ENCODE assay signal across 10 cellular contexts in genomic region chr10:133422821-133423771, GRCh38. TPM values are rescaled to one million over a fixed set of nuclear protein-coding genes. Genes with fewer than 3 reads are reported as not detected.
DNase-seq lines count a peak whose midpoint lies in the region; ATAC-seq and TF ChIP-seq lines count a peak whose summit lies in the region.
"Had no signal": no experiment of that assay in that cellular context is flagged by ENCODE, and none has a peak within 500 bp of the region (broad histone marks: within the 10 kb centered on the region; RNA-seq: fewer than 3 reads in every experiment).

No MANE protein-coding gene starts in this region.

- no peak for TF ChIP-seq POLR2A in IMR-90 (IDR thresholded peaks at IDR 0.05; ENCODE audit: low read depth, low read length)

- POLR2A ChIA-PET in CD4-positive, alpha-beta memory T cell (lab: Charles Lee; ENCODE audit: partially characterized antibody), result no interaction called here
- POLR2A ChIA-PET in IMR-90 (lab: Charles Lee; ENCODE audit: unreplicated experiment), result no interaction called here

- H4K8ac ChIP-seq in IMR-90 (ENCODE audit: low read depth in 2 of 2, low read length in 2 of 2), result no peak overlapping the region

- no peak overlapping the region for H2BK20ac ChIP-seq in IMR-90 (ENCODE audit: low read depth, low read length)

- BruUV-seq in IMR-90 (replicated peaks; lab: Mats Ljungman, UMichigan), result no TSS peak

- H3K4ac ChIP-seq in IMR-90 (ENCODE audit: low read depth, low read length), result no peak overlapping the region

- 0 out of 4 replicates have a peak, but pooled peaks cover 0 to 4% of the 10 kb centered on the region in 2 experiments for H3K79me1 ChIP-seq in IMR-90 (ENCODE audit: low read depth in 1 of 2, low read length in 2 of 2)

- in situ Hi-C loops in IMR-90 (cut with MboI; ENCODE audit: low sequenced_read_pairs), result no loop called here

- H3K4me2 ChIP-seq in IMR-90 (ENCODE audit: low read depth, low read length), result peak overlapping the region; percentile 19; the same call in 1 of the 2 replicates

- H2BK5ac ChIP-seq in IMR-90 (ENCODE audit: low read depth, low read length, poor library complexity, severe bottlenecking), result no peak overlapping the region

- H3K23ac ChIP-seq in IMR-90 (ENCODE audit: low read depth, low read length), result no peak overlapping the region

- CTCF ChIA-PET in CD4-positive, alpha-beta memory T cell (lab: Charles Lee; ENCODE audit: partially characterized antibody), result no interaction called here
- CTCF ChIA-PET in IMR-90 (lab: Yijun Ruan, JAX), result no interaction called here

- peaks cover 0 to 1% (median 0%) of the 10 kb centered on the region in 4 donors for H3K4me1 Mint-ChIP-seq in CD4-positive, alpha-beta memory T cell
- H3K4me1 Mint-ChIP-seq in endodermal cell (no peaks in the 10 kb centered on the region), nephron progenitor cell (no peaks in the 10 kb centered on the region)
- no peaks in the 10 kb centered on the region for H3K4me1 Mint-ChIP-seq in T-helper 2 cell treated with Interferon-gamma antibody and Interleukin-4, amounts not matched to agents 5 μg/mL and 100 μg/mL, for 36 hours (ENCODE audit: low read depth)

- H3K9me3 Mint-ChIP-seq in CD4-positive, alpha-beta memory T cell, result peaks cover 0 to 2% (median 0%) of the 10 kb centered on the region in 8 donors
- H3K9me3 Mint-ChIP-seq in endodermal cell (no peaks in the 10 kb centered on the region), nephron progenitor cell (peaks cover 1% of the 10 kb centered on the region)
- no peaks in the 10 kb centered on the region for H3K9me3 Mint-ChIP-seq in T-helper 2 cell treated with Interferon-gamma antibody and Interleukin-4, amounts not matched to agents 5 μg/mL and 100 μg/mL, for 36 hours

- H3K18ac ChIP-seq in IMR-90 (ENCODE audit: low read depth, low read length), result no peak overlapping the region

- dilution Hi-C loops in IMR-90 (cut with HindIII; ENCODE audit: low sequenced_read_pairs, unreplicated experiment), result no loop called here

- 19% methylated on average over 39 of the region's 88 CpGs; no CpG with 5 or more reads in 1 of the 2 experiments for WGBS in IMR-90 (ENCODE audit: extremely low coverage in 2 of 2, insufficient read length in 1 of 2), 2 experiments
- WGBS in endodermal cell (ENCODE audit: insufficient coverage in 1 of 2, insufficient read length in 1 of 2), 2 experiments, result 31 to 72% methylated on average over 24 to 88 of the region's 88 CpGs

- H3K27me3 ChIP-seq in CD4-positive, alpha-beta memory T cell (ENCODE audit: insufficient read depth, low read length), result no peaks in the 10 kb centered on the region
- peaks cover 3% of the 10 kb centered on the region; the same call in 1 of the 2 replicates for H3K27me3 ChIP-seq in IMR-90 (ENCODE audit: control insufficient read depth, insufficient read depth, low read length)
- peaks cover 7% of the 10 kb centered on the region for H3K27me3 ChIP-seq in endodermal cell (ENCODE audit: control insufficient read depth, insufficient read depth, low read length, poor library complexity, severe bottlenecking)

- no peak overlapping the region for H4K91ac ChIP-seq in IMR-90 (ENCODE audit: insufficient read depth, low read depth, low read length)

- intact Hi-C loops in CD4-positive, alpha-beta memory T cell (cut with micrococcal nuclease), result no loop called here
- intact Hi-C loops in IMR-90 (cut with micrococcal nuclease), result no loop called here

- H4K20me1 ChIP-seq in IMR-90 (ENCODE audit: insufficient read depth, low read length), result no peaks in the 10 kb centered on the region; the same call in none of the 2 replicates

- peaks cover 0 to 5% of the 10 kb centered on the region in 2 donors for H3K27me3 Mint-ChIP-seq in CD4-positive, alpha-beta memory T cell
- peaks cover 20% of the 10 kb centered on the region for H3K27me3 Mint-ChIP-seq in endodermal cell (ENCODE audit: insufficient read depth)
- H3K27me3 Mint-ChIP-seq in nephron progenitor cell (ENCODE audit: low read depth, poor library complexity), result peaks cover 33% of the 10 kb centered on the region
- H3K27me3 Mint-ChIP-seq in T-helper 2 cell treated with Interferon-gamma antibody and Interleukin-4, amounts not matched to agents 5 μg/mL and 100 μg/mL, for 36 hours (ENCODE audit: low read depth), result peaks cover 7% of the 10 kb centered on the region

- peak; percentile 36 for ATAC-seq in IMR-90 (ENCODE audit: low read depth)

- no peak overlapping the region for H3K4me3 ChIP-seq in CD4-positive, alpha-beta memory T cell (ENCODE audit: low read length in 2 of 2)
- H3K4me3 ChIP-seq in IMR-90 (ENCODE audit: insufficient read depth, low read depth, low read length) (0 out of 2 replicates have a peak overlapping the region, but pooled peaks have one; percentile 4), endodermal cell (ENCODE audit: low read length) (no peak overlapping the region)

- H3K4me1 ChIP-seq in CD4-positive, alpha-beta memory T cell (ENCODE audit: insufficient read depth, low read length), result no peaks in the 10 kb centered on the region
- no peaks in the 10 kb centered on the region; the same call in 1 of the 2 replicates for H3K4me1 ChIP-seq in IMR-90 (ENCODE audit: control insufficient read depth, insufficient read depth, low read length)
- no peaks in the 10 kb centered on the region for H3K4me1 ChIP-seq in endodermal cell (ENCODE audit: control insufficient read depth, insufficient read depth, low read length)

- H3K9me3 ChIP-seq in CD4-positive, alpha-beta memory T cell (ENCODE audit: control insufficient read depth in 1 of 2, low read length in 2 of 2), result no peaks in the 10 kb centered on the region
- H3K9me3 ChIP-seq in IMR-90 (ENCODE audit: control insufficient read depth, insufficient read depth, low read length) (no peaks in the 10 kb centered on the region), endodermal cell (ENCODE audit: control insufficient read depth, low read length) (no peaks in the 10 kb centered on the region)

- no peaks in the 10 kb centered on the region for H3K36me3 ChIP-seq in CD4-positive, alpha-beta memory T cell (ENCODE audit: insufficient read depth, low read length)
- H3K36me3 ChIP-seq in IMR-90 (ENCODE audit: control insufficient read depth, insufficient read depth, low read length) (peaks cover 24% of the 10 kb centered on the region), endodermal cell (ENCODE audit: control insufficient read depth, insufficient read depth, low read length) (peaks cover 4% of the 10 kb centered on the region)

- no peak overlapping the region for H3K27ac ChIP-seq in CD4-positive, alpha-beta memory T cell (ENCODE audit: low read depth, low read length)
- no peak overlapping the region for H3K27ac ChIP-seq in IMR-90 (ENCODE audit: insufficient read depth, low read length)
- H3K27ac ChIP-seq in endodermal cell (ENCODE audit: low read depth, low read length), result no peak overlapping the region

- no peak overlapping the region for H2BK15ac ChIP-seq in IMR-90 (ENCODE audit: low read depth, low read length)

- H3K36me3 Mint-ChIP-seq in CD4-positive, alpha-beta memory T cell, result peaks cover 3 to 10% of the 10 kb centered on the region in 2 donors
- H3K36me3 Mint-ChIP-seq in endodermal cell (ENCODE audit: low read depth), result peaks cover 20% of the 10 kb centered on the region
- H3K36me3 Mint-ChIP-seq in nephron progenitor cell (ENCODE audit: low read depth), result peaks cover 15% of the 10 kb centered on the region
- peaks cover 3% of the 10 kb centered on the region for H3K36me3 Mint-ChIP-seq in T-helper 2 cell treated with Interferon-gamma antibody and Interleukin-4, amounts not matched to agents 5 μg/mL and 100 μg/mL, for 36 hours (ENCODE audit: low read depth)

- no peak overlapping the region for H2AK5ac ChIP-seq in IMR-90 (ENCODE audit: low read depth, low read length)

- no peak overlapping the region for H3K14ac ChIP-seq in IMR-90 (replicated peaks; ENCODE audit: low read depth, low read length)

- no peak overlapping the region for H2AK9ac ChIP-seq in IMR-90 (replicated peaks; ENCODE audit: low read depth, low read length, poor library complexity)

- peak overlapping the region in 6 of 8 donors; percentile 6 to 35 (median 25) for H3K4me3 Mint-ChIP-seq in CD4-positive, alpha-beta memory T cell
- H3K4me3 Mint-ChIP-seq in endodermal cell, result peak overlapping the region; percentile 34
- H3K4me3 Mint-ChIP-seq in nephron progenitor cell, result peak overlapping the region; percentile 60
- no peak overlapping the region for H3K4me3 Mint-ChIP-seq in T-helper 2 cell treated with Interferon-gamma antibody and Interleukin-4, amounts not matched to agents 5 μg/mL and 100 μg/mL, for 36 hours

- no peak for TF ChIP-seq CTCF in IMR-90 (conservative IDR thresholded peaks at IDR 0.05; ENCODE audit: low read depth, low read length)
- no peak for TF ChIP-seq CTCF in endodermal cell (conservative IDR thresholded peaks at IDR 0.05)
- no peak for TF ChIP-seq CTCF in nephron progenitor cell (IDR thresholded peaks at IDR 0.05)

- DNase-seq in CD4-positive, alpha-beta memory T cell, result no peak
- DNase-seq in IMR-90 (no peak), endodermal cell (peak; percentile 66), nephron progenitor cell (peak; percentile 46), AML-193 (lab: John Stamatoyannopoulos, UW) (no peak), SHP77 (lab: John Stamatoyannopoulos, UW) (no peak)
- no peak for DNase-seq in T-helper 2 cell treated with Interferon-gamma antibody and Interleukin-4, amounts not matched to agents 5 μg/mL and 100 μg/mL, for 36 hours (ENCODE audit: low spot score)
- DNase-seq in stimulated activated naive CD4-positive, alpha-beta T cell treated with Interleukin-2 at 50 U/mL for 16 hours (lab: John Stamatoyannopoulos, UW), result no peak
- DNase-seq: NCI-H446 treated with DMSO at 0.1 percent for 48 hours had no signal

- no peak overlapping the region for H3K56ac ChIP-seq in IMR-90 (ENCODE audit: extremely low read depth, insufficient read depth, low read length)

- no peak overlapping the region for H4K5ac ChIP-seq in IMR-90 (ENCODE audit: low read depth, low read length)

- peak overlapping the region; percentile 14 for H2AFZ ChIP-seq in IMR-90 (replicated peaks; ENCODE audit: low read length, poor library complexity)

- H3K27ac Mint-ChIP-seq in CD4-positive, alpha-beta memory T cell, result no peak overlapping the region
- H3K27ac Mint-ChIP-seq in endodermal cell, result no peak overlapping the region
- H3K27ac Mint-ChIP-seq in nephron progenitor cell, result no peak overlapping the region
- H3K27ac Mint-ChIP-seq in T-helper 2 cell treated with Interferon-gamma antibody and Interleukin-4, amounts not matched to agents 5 μg/mL and 100 μg/mL, for 36 hours, result no peak overlapping the region

- H3K9ac ChIP-seq in IMR-90 (ENCODE audit: low read depth, low read length), result no peak overlapping the region
- H3K9ac ChIP-seq in endodermal cell (ENCODE audit: extremely low read depth, low read length, poor library complexity, severe bottlenecking), result no peak overlapping the region

- TF ChIP-seq RAD21 in IMR-90 (IDR thresholded peaks at IDR 0.05; ENCODE audit: low read length), result no peak

- H3K9me1 ChIP-seq in IMR-90 (ENCODE audit: insufficient read depth, low read length), result no peaks in the 10 kb centered on the region

- H2BK120ac ChIP-seq in IMR-90 (ENCODE audit: low read depth, low read length), result no peak overlapping the region

RNA-seq across cellular contexts. Expression of gene SPRN, which starts 1.3 kb away (rescaled TPM):
- total RNA-seq in CD4-positive, alpha-beta memory T cell, result not detected
- under 1 TPM; 0.14 to 0.26 TPM for polyA plus RNA-seq in CD4-positive, alpha-beta memory T cell
- total RNA-seq in IMR-90 (2012; rRNA removed) (0.28 and 0.36 TPM in 2 replicates), endodermal cell (under 1 TPM; 0.11 to 0.24 TPM)
- 2.3 and 2.4 TPM in 2 replicates for polyA plus RNA-seq in IMR-90 (2012; rRNA removed)
- 1.4 and 2.4 TPM in 2 replicates for polyA plus RNA-seq in IMR-90 (2012; cell fraction: cytosol; rRNA removed)
- 0.46 and 1.0 TPM in 2 replicates for polyA plus RNA-seq in IMR-90 (2012; cell fraction: nucleus; rRNA removed; ENCODE audit: low replicate concordance)
- polyA plus RNA-seq in endodermal cell (2013, experiment 1 of 2), result 0.32 TPM
- 0.33 TPM for polyA plus RNA-seq in endodermal cell (2013, experiment 2 of 2)
- total RNA-seq: HT1080 had no signal

RNA-seq across cellular contexts. Expression of gene MTG1, which starts 29.1 kb away (rescaled TPM):
- 10 to 100 TPM; 64.8 to 65.4 TPM for total RNA-seq in CD4-positive, alpha-beta memory T cell
- 10 to 100 TPM; 32.6 to 37.0 TPM for polyA plus RNA-seq in CD4-positive, alpha-beta memory T cell
- total RNA-seq in IMR-90 (2012; rRNA removed), result 38.0 and 38.5 TPM in 2 replicates
- polyA plus RNA-seq in IMR-90 (2012; rRNA removed), result 64.8 and 70.0 TPM in 2 replicates
- polyA plus RNA-seq in IMR-90 (2012; cell fraction: cytosol; rRNA removed), result 57.8 and 77.2 TPM in 2 replicates
- polyA plus RNA-seq in IMR-90 (2012; cell fraction: nucleus; rRNA removed; ENCODE audit: low replicate concordance), result 158 and 202 TPM in 2 replicates
- 10 to 100 TPM; 71.3 to 86.0 TPM for total RNA-seq in endodermal cell
- polyA plus RNA-seq in endodermal cell (2013, experiment 1 of 2), result 46.8 TPM
- 45.4 TPM for polyA plus RNA-seq in endodermal cell (2013, experiment 2 of 2)

RNA-seq across cellular contexts. Expression of gene SCART1, which starts 30.6 kb away (rescaled TPM):
- 10 to 100 TPM; 10.5 to 11.2 TPM for total RNA-seq in CD4-positive, alpha-beta memory T cell
- 1 to 10 TPM in 1 of 2 donors, under 1 TPM in 1; 0.49 to 1.2 TPM for polyA plus RNA-seq in CD4-positive, alpha-beta memory T cell
- total RNA-seq in IMR-90 (2012; rRNA removed) (0.28 and 0.54 TPM in 2 replicates), endodermal cell (under 1 TPM; 0.37 to 0.80 TPM)
- 1.5 and 2.1 TPM in 2 replicates for polyA plus RNA-seq in IMR-90 (2012; rRNA removed)
- polyA plus RNA-seq in IMR-90 (2012; cell fraction: cytosol; rRNA removed), result 0.25 and 0.37 TPM in 2 replicates
- 17.8 and 19.7 TPM in 2 replicates for polyA plus RNA-seq in IMR-90 (2012; cell fraction: nucleus; rRNA removed; ENCODE audit: low replicate concordance)
- 1.9 TPM for polyA plus RNA-seq in endodermal cell (2013, experiment 1 of 2)
- polyA plus RNA-seq in endodermal cell (2013, experiment 2 of 2), result 1.1 TPM

RNA-seq across cellular contexts. Expression of gene PAOX, which starts 44.0 kb away (rescaled TPM):
- total RNA-seq in CD4-positive, alpha-beta memory T cell, result 1 to 10 TPM; 9.1 to 9.5 TPM
- 10 to 100 TPM in 1 of 2 donors, 1 to 10 TPM in 1; 7.6 to 10.3 TPM for polyA plus RNA-seq in CD4-positive, alpha-beta memory T cell
- 3.6 and 3.8 TPM in 2 replicates for total RNA-seq in IMR-90 (2012; rRNA removed)
- 4.3 and 4.5 TPM in 2 replicates for polyA plus RNA-seq in IMR-90 (2012; rRNA removed)
- 3.9 and 4.4 TPM in 2 replicates for polyA plus RNA-seq in IMR-90 (2012; cell fraction: cytosol; rRNA removed)
- 6.7 and 12.6 TPM in 2 replicates for polyA plus RNA-seq in IMR-90 (2012; cell fraction: nucleus; rRNA removed; ENCODE audit: low replicate concordance)
- total RNA-seq in endodermal cell, result 10 to 100 TPM in 1 of 2 donors, 1 to 10 TPM in 1; 9.7 to 11.1 TPM
- 5.4 TPM for polyA plus RNA-seq in endodermal cell (2013, experiment 1 of 2)
- polyA plus RNA-seq in endodermal cell (2013, experiment 2 of 2), result 5.5 TPM

RNA-seq across cellular contexts. Expression of gene ECHS1, which starts 49.9 kb away (rescaled TPM):
- total RNA-seq in CD4-positive, alpha-beta memory T cell, result 10 to 100 TPM; 29.7 to 30.6 TPM
- polyA plus RNA-seq in CD4-positive, alpha-beta memory T cell, result 100 to 1,000 TPM in 1 of 2 donors, 10 to 100 TPM in 1; 81.4 to 117 TPM
- total RNA-seq in IMR-90 (2012; rRNA removed) (60.8 and 71.1 TPM in 2 replicates), endodermal cell (100 to 1,000 TPM in 1 of 2 donors, 10 to 100 TPM in 1; 92.3 to 102 TPM)
- polyA plus RNA-seq in IMR-90 (2012; rRNA removed), result 83.3 and 84.2 TPM in 2 replicates
- polyA plus RNA-seq in IMR-90 (2012; cell fraction: cytosol; rRNA removed), result 93.0 and 94.1 TPM in 2 replicates
- 41.5 and 43.2 TPM in 2 replicates for polyA plus RNA-seq in IMR-90 (2012; cell fraction: nucleus; rRNA removed; ENCODE audit: low replicate concordance)
- 91.8 TPM for polyA plus RNA-seq in endodermal cell (2013, experiment 1 of 2)
- 91.2 TPM for polyA plus RNA-seq in endodermal cell (2013, experiment 2 of 2)

Comparison
In these comparisons a context has a peak if more than half of its experiments do, and no peak if none do; other contexts are left out.
1. DNase-seq: peak in endodermal cell (single experiment) and nephron progenitor cell (single experiment); none in CD4-positive, alpha-beta memory T cell (0 of 5), IMR-90 (single experiment), T-helper 2 cell treated with Interferon-gamma antibody and Interleukin-4, amounts not matched to agents 5 μg/mL and 100 μg/mL, for 36 hours (single experiment), AML-193 (0 of 2), stimulated activated naive CD4-positive, alpha-beta T cell treated with Interleukin-2 at 50 U/mL for 16 hours (single experiment) and SHP77 (0 of 2).